In genomic region chr13:23749288-23749880, GRCh38 we compare ENCODE assay signal across 32 cellular contexts.
A peak's percentile ranks its signal among the peaks of the same experiment; 100 is the strongest.
DNase-seq lines count a peak whose midpoint lies in the region; FAIRE-seq and TF ChIP-seq lines count a peak whose summit lies in the region.
"Had no signal": no experiment of that assay in that cellular context is flagged by ENCODE, and none has a peak within 500 bp of the region (broad histone marks: within the 10 kb centered on the region; RNA-seq: fewer than 3 reads in every experiment).

No MANE protein-coding gene starts in this region.

- TF ChIP-seq CTCF in Caco-2 (IDR thresholded peaks at IDR 0.05; ENCODE audit: insufficient read depth in 1 of 2, low read depth in 1 of 2, low read length in 1 of 2, severe bottlenecking in 1 of 2, unreplicated experiment in 1 of 2) (no peak), H1 (IDR thresholded peaks at IDR 0.05; ENCODE audit: control extremely low read depth in 1 of 3, insufficient read depth in 1 of 3, low read depth in 1 of 3, low read length in 3 of 3) (no peak), neural crest cell (conservative IDR thresholded peaks at IDR 0.05) (no peak)

- H2BK15ac ChIP-seq in H1 (ENCODE audit: low read length), result no peak overlapping the region

- no peaks in the 10 kb centered on the region for H3K9me3 Mint-ChIP-seq in Caco-2 (ENCODE audit: unreplicated experiment)
- no peaks in the 10 kb centered on the region for H3K9me3 Mint-ChIP-seq in neural crest cell
- H3K9me3 Mint-ChIP-seq: activated CD4-positive, alpha-beta T cell treated with anti-CD3 and anti-CD28 coated beads, Interleukin-2, amount 10 ng/mL, durations not matched to agents 24 days and 14 days; activated naive CD8-positive, alpha-beta T cell treated with anti-CD3 and anti-CD28 coated beads for 36 hours; CD14-positive monocyte had no signal

- no peaks in the 10 kb centered on the region for H3K27me3 Mint-ChIP-seq in Caco-2 (ENCODE audit: insufficient read depth, unreplicated experiment)
- no peaks in the 10 kb centered on the region for H3K27me3 Mint-ChIP-seq in neural crest cell (ENCODE audit: low read depth)
- H3K27me3 Mint-ChIP-seq: activated naive CD8-positive, alpha-beta T cell treated with anti-CD3 and anti-CD28 coated beads for 36 hours had no signal

- H2AFZ ChIP-seq in H1 (ENCODE audit: low read length) (no peak overlapping the region), trophoblast cell (ENCODE audit: insufficient read depth, low read length, poor library complexity) (no peak overlapping the region)

- H3K27ac ChIP-seq in HUES48 (ENCODE audit: low read depth, low read length) (peak overlapping the region; percentile 13), H1 (ENCODE audit: low read depth, low read length) (no peak overlapping the region), trophoblast cell (ENCODE audit: low read depth, low read length) (no peak overlapping the region)
- H3K27ac ChIP-seq: colonic mucosa, left lung, psoas muscle, tibial nerve had no signal

- no peak overlapping the region for H4K12ac ChIP-seq in trophoblast cell (ENCODE audit: low read depth, low read length)

- H3K79me2 ChIP-seq in H1 (ENCODE audit: control insufficient read depth in 1 of 2, insufficient read depth in 2 of 2, low read length in 2 of 2), result no peaks in the 10 kb centered on the region
- H3K79me2 ChIP-seq in trophoblast cell (ENCODE audit: control insufficient read depth, insufficient read depth, low read length, poor library complexity), result no peaks in the 10 kb centered on the region

- no peak for FAIRE-seq in H1 (lab: Jason Lieb, UNC)
- FAIRE-seq: G401.6, RCC 7860 had no signal

- H2AK5ac ChIP-seq in H1 (ENCODE audit: low read depth, low read length) (no peak overlapping the region), trophoblast cell (ENCODE audit: low read length) (no peak overlapping the region)

- H3K4me3 Mint-ChIP-seq in Caco-2 (ENCODE audit: unreplicated experiment) (no peak overlapping the region), neural crest cell (no peak overlapping the region)
- H3K4me3 Mint-ChIP-seq: activated CD4-positive, alpha-beta T cell treated with anti-CD3 and anti-CD28 coated beads, Interleukin-2, amount 10 ng/mL, durations not matched to agents 24 days and 14 days; activated naive CD8-positive, alpha-beta T cell treated with anti-CD3 and anti-CD28 coated beads for 36 hours; CD14-positive monocyte; WTC11 had no signal

- no peak overlapping the region for H3K23ac ChIP-seq in H1 (ENCODE audit: insufficient read length)
- no peak overlapping the region for H3K23ac ChIP-seq in trophoblast cell (ENCODE audit: low read length)

- 68% methylated on average over 8 of the region's 8 CpGs; no CpG with 5 or more reads in 1 of the 2 experiments for WGBS in H1 (ENCODE audit: extremely low coverage in 1 of 2, insufficient coverage in 1 of 2, insufficient read length in 1 of 2, insufficient replicate concordance in 2 of 2, low coverage in 1 of 2, low lambda C conversion rate in 2 of 2, missing lambda C conversion rate in 1 of 2), 2 experiments
- WGBS in trophoblast cell (ENCODE audit: extremely low coverage, insufficient coverage, insufficient read length), result no CpG with 5 or more reads among the region's 8 CpGs

- H3K4me3 ChIP-seq in Caco-2 (ENCODE audit: low read depth, low read length) (no peak overlapping the region), HUES48 (ENCODE audit: low read depth, low read length) (0 out of 2 replicates have a peak overlapping the region, but pooled peaks have one; percentile 12), H1 (ENCODE audit: extremely low read depth in 1 of 4, insufficient read depth in 2 of 4, low read depth in 3 of 4, low read length in 4 of 4) (peak overlapping the region in 1 of 4 experiments; percentile 1; a peak in 1 of 8 replicates), trophoblast cell (ENCODE audit: low read depth, low read length) (no peak overlapping the region)
- H3K4me3 ChIP-seq: colonic mucosa, left lung, psoas muscle, tibial nerve had no signal

- peak overlapping the region; percentile 81; the same call in 1 of the 2 replicates for H2BK12ac ChIP-seq in H1 (ENCODE audit: low read depth, low read length)
- no peak overlapping the region for H2BK12ac ChIP-seq in trophoblast cell (ENCODE audit: low read length)

- H4K8ac ChIP-seq in H1 (ENCODE audit: extremely low read depth, insufficient read depth, low read length) (no peak overlapping the region), trophoblast cell (ENCODE audit: low read depth, low read length) (no peak overlapping the region)

- peak overlapping the region; percentile 23 to 25; a peak in 1 of 4 replicates for H3K4me2 ChIP-seq in H1 (ENCODE audit: insufficient read depth in 1 of 2, low read depth in 2 of 2, low read length in 2 of 2)
- no peak overlapping the region for H3K4me2 ChIP-seq in trophoblast cell (ENCODE audit: low read length)

- H2BK120ac ChIP-seq in H1 (replicated peaks; ENCODE audit: low read depth, low read length), result no peak overlapping the region
- no peak overlapping the region for H2BK120ac ChIP-seq in trophoblast cell (ENCODE audit: insufficient read depth, low read length, poor library complexity)

- H4K20me1 ChIP-seq in H1 (replicated peaks in 1 of 2; ENCODE audit: control insufficient read depth in 1 of 2, insufficient read depth in 2 of 2, low read length in 2 of 2), result no peaks in the 10 kb centered on the region

- H3K23me2 ChIP-seq in H1 (ENCODE audit: low read depth, low read length), result no peaks in the 10 kb centered on the region

- intact Hi-C loops in Caco-2 (cut with micrococcal nuclease; ENCODE audit: unreplicated experiment), result no loop called here

- H4K5ac ChIP-seq in H1 (ENCODE audit: insufficient read length, low read depth, low read length), result no peak overlapping the region

- H3K27ac Mint-ChIP-seq in Caco-2 (ENCODE audit: unreplicated experiment) (peak overlapping the region; percentile 89), neural crest cell (ENCODE audit: unreplicated experiment) (peak overlapping the region; percentile 70)
- H3K27ac Mint-ChIP-seq: activated CD4-positive, alpha-beta T cell treated with anti-CD3 and anti-CD28 coated beads, Interleukin-2, amount 10 ng/mL, durations not matched to agents 24 days and 14 days; activated naive CD8-positive, alpha-beta T cell treated with anti-CD3 and anti-CD28 coated beads for 36 hours; CD14-positive monocyte had no signal

- H3K9ac ChIP-seq in HUES48 (ENCODE audit: low read depth, low read length) (no peak overlapping the region), H1 (replicated peaks in 1 of 4; ENCODE audit: extremely low read depth in 1 of 4, low read depth in 3 of 4, low read length in 3 of 4) (no peak overlapping the region), trophoblast cell (ENCODE audit: low read length) (no peak overlapping the region)

- no peak overlapping the region; the same call in 1 of the 2 replicates for H2BK5ac ChIP-seq in H1 (ENCODE audit: low read depth, low read length)
- H2BK5ac ChIP-seq in trophoblast cell (ENCODE audit: low read depth, low read length, poor library complexity), result no peak overlapping the region

- H2BK20ac ChIP-seq in H1 (ENCODE audit: low read length), result no peak overlapping the region

- POLR2A ChIA-PET in Caco-2 (lab: Charles Lee), result no interaction called here
- POLR2A ChIA-PET in H1 (lab: Charles Lee; ENCODE audit: partially characterized antibody), result no interaction called here

- no peak overlapping the region for H3K56ac ChIP-seq in H1 (replicated peaks; ENCODE audit: insufficient read length, low read depth, low read length)

- H3K36me3 Mint-ChIP-seq in Caco-2 (ENCODE audit: insufficient read depth, unreplicated experiment), result peaks cover 11% of the 10 kb centered on the region
- H3K36me3 Mint-ChIP-seq in neural crest cell (ENCODE audit: low read depth), result no peaks in the 10 kb centered on the region

- H3K14ac ChIP-seq in H1 (ENCODE audit: insufficient read length) (no peak overlapping the region), trophoblast cell (ENCODE audit: low read length) (no peak overlapping the region)

- TF ChIP-seq RAD21 in H1 (IDR thresholded peaks at IDR 0.05 in 1 of 2, conservative IDR thresholded peaks at IDR 0.05 in 1 of 2; ENCODE audit: low read depth in 2 of 2, low read length in 2 of 2), result no peak

- no TSS peak for BruUV-seq in Caco-2 (replicated peaks; lab: Mats Ljungman, UMichigan)

- H4K91ac ChIP-seq in H1 (replicated peaks; ENCODE audit: insufficient read length, low read length) (peak overlapping the region; percentile 20), trophoblast cell (ENCODE audit: low read depth, low read length) (no peak overlapping the region)

- DNase-seq in Caco-2 (no peak), H1 (ENCODE audit: low read depth in 1 of 2, low spot score in 2 of 2) (no peak), neural crest cell (ENCODE audit: low read depth, low spot score) (no peak), activated gamma-delta T cell treated with Interleukin-2 at 50 U/mL for 16 hours (no peak), middle frontal gyrus (ENCODE audit: extremely low spot score, low spot score) (no peak), trophoblast cell (no peak)
- DNase-seq: activated CD4-positive, alpha-beta T cell treated with anti-CD3 and anti-CD28 coated beads, Interleukin-2, amount 10 ng/mL, durations not matched to agents 24 days and 14 days; activated CD8-positive, alpha-beta memory T cell treated with anti-CD3 and anti-CD28 coated beads for 24 hours; activated effector memory CD4-positive, alpha-beta T cell treated with Interleukin-2 at 50 U/mL for 16 hours; activated naive CD8-positive, alpha-beta T cell treated with anti-CD3 and anti-CD28 coated beads for 36 hours; activated T-cell treated with anti-CD3 and anti-CD28 coated beads for 4 hours; anterior cingulate cortex; colonic mucosa; DMS79; effector CD4-positive, alpha-beta T cell; GOT3; hypothalamus; left lung; mesenchymal stem cell; NCI-H1048; NCI-H1694 treated with DMSO at 0.1 percent for 48 hours; NCI-H2171; psoas muscle; SHP77 treated with DMSO at 0.1 percent for 48 hours; stimulated activated CD4-positive, alpha-beta T cell treated with anti-CD3 and anti-CD28 coated beads, Interleukin-15, amount 100 ng/mL, for 24 hours; stimulated activated CD4-positive, alpha-beta T cell treated with anti-CD3 and anti-CD28 coated beads, Interleukin-4, amount 100 ng/mL, for 4 hours had no signal

- H3K4me1 ChIP-seq in Caco-2 (peaks cover 76% of the 10 kb centered on the region), HUES48 (ENCODE audit: control insufficient read depth, insufficient read depth, low read length) (peaks cover 30% of the 10 kb centered on the region), H1 (replicated peaks in 1 of 4; ENCODE audit: control insufficient read depth in 3 of 4, insufficient read depth in 4 of 4, low read length in 3 of 4) (peaks cover 0 to 16% (median 10%) of the 10 kb centered on the region in 4 experiments; a peak in 6 of 7 replicates), trophoblast cell (ENCODE audit: control insufficient read depth in 1 of 2, insufficient read depth in 2 of 2, low read length in 2 of 2) (no peaks in the 10 kb centered on the region)
- H3K4me1 ChIP-seq: colonic mucosa, psoas muscle, tibial nerve had no signal

- H3K9me3 ChIP-seq in Caco-2 (no peaks in the 10 kb centered on the region), HUES48 (ENCODE audit: control insufficient read depth, insufficient read depth, low read length) (no peaks in the 10 kb centered on the region), H1 (ENCODE audit: insufficient read depth in 2 of 2, low read depth in 1 of 2, low read length in 1 of 2) (no peaks in the 10 kb centered on the region), trophoblast cell (ENCODE audit: insufficient read depth, low read depth, low read length) (no peaks in the 10 kb centered on the region)
- H3K9me3 ChIP-seq: colonic mucosa, left lung, psoas muscle, tibial nerve had no signal

- peaks cover 61% of the 10 kb centered on the region for H3K4me1 Mint-ChIP-seq in Caco-2 (ENCODE audit: low read depth, unreplicated experiment)
- H3K4me1 Mint-ChIP-seq in neural crest cell, result peaks cover 31% of the 10 kb centered on the region
- H3K4me1 Mint-ChIP-seq: CD14-positive monocyte had no signal

- H3K36me3 ChIP-seq in Caco-2 (ENCODE audit: control insufficient read depth, insufficient read depth, low read length) (0 out of 2 replicates have a peak, but pooled peaks cover 1% of the 10 kb centered on the region), HUES48 (ENCODE audit: control insufficient read depth, insufficient read depth, low read length) (no peaks in the 10 kb centered on the region), H1 (ENCODE audit: control insufficient read depth in 2 of 4, insufficient read depth in 4 of 4, low read length in 3 of 4) (no peaks in the 10 kb centered on the region), trophoblast cell (ENCODE audit: control insufficient read depth in 1 of 2, insufficient read depth in 2 of 2, low read length in 2 of 2) (no peaks in the 10 kb centered on the region)
- H3K36me3 ChIP-seq: colonic mucosa, left lung had no signal

- no peak overlapping the region for H3K4ac ChIP-seq in H1 (replicated peaks; ENCODE audit: insufficient read length, low read depth, low read length)
- no peak overlapping the region for H3K4ac ChIP-seq in trophoblast cell (ENCODE audit: low read depth, low read length)

- H3K27me3 ChIP-seq in Caco-2 (replicated peaks; ENCODE audit: control insufficient read depth, insufficient read depth, low read length) (no peaks in the 10 kb centered on the region), HUES48 (ENCODE audit: control insufficient read depth, insufficient read depth, low read length) (no peaks in the 10 kb centered on the region), H1 (replicated peaks in 1 of 4; ENCODE audit: control insufficient read depth in 3 of 4, extremely low read depth in 1 of 4, insufficient read depth in 3 of 4, low read length in 3 of 4) (no peaks in the 10 kb centered on the region), trophoblast cell (ENCODE audit: insufficient read depth, low read length) (no peaks in the 10 kb centered on the region)
- H3K27me3 ChIP-seq: colonic mucosa, left lung, tibial nerve had no signal

- no peak for TF ChIP-seq POLR2A in H1 (IDR thresholded peaks at IDR 0.05; ENCODE audit: control extremely low read depth in 1 of 2, low read depth in 2 of 2, low read length in 2 of 2)

- TF ChIP-seq EP300 in H1 (IDR thresholded peaks at IDR 0.05; ENCODE audit: borderline replicate concordance in 1 of 2, low read depth in 2 of 2, low read length in 2 of 2), result no peak

- CTCF ChIA-PET in Caco-2 (lab: Charles Lee), result interaction anchor here (0.7 kb wide), 1 partner anchor 61 kb away, joined by 3 read pairs; no protein-coding TSS in a partner anchor
- CTCF ChIA-PET in H1 (lab: Charles Lee; ENCODE audit: partially characterized antibody), result interaction anchor here (0.6 to 1.4 kb wide), 8 partner anchors 8 to 116 kb away, joined by 3 to 6 read pairs (median 3); no protein-coding TSS in a partner anchor

- no peak overlapping the region for H3K18ac ChIP-seq in H1 (ENCODE audit: extremely low read depth, low read length)
- no peak overlapping the region for H3K18ac ChIP-seq in trophoblast cell (ENCODE audit: low read length)

- H3K79me1 ChIP-seq in H1 (ENCODE audit: low read depth, low read length) (no peaks in the 10 kb centered on the region), trophoblast cell (ENCODE audit: low read length) (no peaks in the 10 kb centered on the region)
